ENCODE assay signal across 22 cellular contexts in genomic region chr11:92808009-92808408, GRCh38.
"Had no signal": no experiment of that assay in that cellular context is flagged by ENCODE, and none has a peak within 500 bp of the region (broad histone marks: within the 10 kb centered on the region; RNA-seq: fewer than 3 reads in every experiment).

No MANE protein-coding gene starts in this region.

- H3K27me3 ChIP-seq: colonic mucosa, dorsolateral prefrontal cortex, esophagus muscularis mucosa, esophagus squamous epithelium, gastrocnemius medialis, gastroesophageal sphincter, heart left ventricle, heart right ventricle had no signal

- H3K27ac ChIP-seq: colonic mucosa, coronary artery, dorsolateral prefrontal cortex, epithelial cell of prostate, esophagus muscularis mucosa, esophagus squamous epithelium, foreskin keratinocyte, gastrocnemius medialis, gastroesophageal sphincter, heart left ventricle, heart right ventricle had no signal

- H3K4me3 ChIP-seq: colonic mucosa, coronary artery, dorsolateral prefrontal cortex, esophagus muscularis mucosa, esophagus squamous epithelium, gastrocnemius medialis, gastroesophageal sphincter, heart left ventricle, heart right ventricle had no signal

- DNase-seq: colonic mucosa; cortex of kidney; dermis blood vessel endothelial cell; dorsolateral prefrontal cortex; effector CD4-positive, alpha-beta T cell; effector CD8-positive, alpha-beta T cell; effector memory CD4-positive, alpha-beta T cell; effector memory CD8-positive, alpha-beta T cell; endodermal cell; erythroblast; esophagus squamous epithelium; foreskin fibroblast; foreskin keratinocyte; foreskin melanocyte; gastrocnemius medialis; glutamatergic neuron; heart left ventricle; heart right ventricle had no signal

- H3K9me3 ChIP-seq: colonic mucosa, esophagus muscularis mucosa, esophagus squamous epithelium, gastrocnemius medialis, gastroesophageal sphincter, heart left ventricle, heart right ventricle had no signal

- H3K4me1 ChIP-seq: colonic mucosa, esophagus squamous epithelium, gastrocnemius medialis, heart left ventricle, heart right ventricle had no signal

- H3K36me3 ChIP-seq: colonic mucosa, esophagus muscularis mucosa, esophagus squamous epithelium, gastrocnemius medialis, gastroesophageal sphincter, heart left ventricle, heart right ventricle had no signal
